ENCODE assay signal across 23 cellular contexts in the genomic region with DNA sequence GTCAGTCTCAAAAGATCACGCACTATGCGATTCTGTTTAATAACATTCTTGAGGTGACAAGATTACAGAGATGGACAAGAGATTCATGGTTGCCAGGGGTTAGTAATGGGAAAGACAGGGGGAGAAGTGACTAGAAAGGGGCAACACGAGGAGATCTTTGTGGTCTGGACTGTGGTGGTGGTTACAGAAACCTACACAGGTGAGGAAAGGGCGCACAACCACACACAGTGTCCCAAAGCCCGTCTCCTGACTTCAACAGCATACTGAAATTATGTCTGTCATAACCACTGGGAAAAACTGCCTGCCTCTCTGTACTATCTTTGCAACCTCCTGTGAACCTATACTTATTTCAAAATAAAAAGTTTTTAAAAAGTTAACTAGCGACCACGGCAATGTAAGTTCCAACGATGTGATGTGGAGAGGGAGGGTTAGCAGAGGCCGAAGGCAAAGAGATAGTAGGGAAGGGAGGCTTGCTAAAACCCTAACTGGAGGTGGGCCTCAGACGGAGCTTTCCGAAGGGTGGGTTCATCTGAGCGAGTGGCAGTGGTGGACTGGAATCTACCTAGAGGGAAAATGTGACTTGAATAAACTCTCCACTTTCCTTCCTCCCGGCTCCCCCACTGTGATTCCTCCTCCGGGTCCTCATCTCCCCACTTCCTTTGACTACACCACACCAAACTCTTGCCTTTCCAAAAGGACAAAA. TPM values are rescaled to one million over a fixed set of nuclear protein-coding genes. Genes with fewer than 3 reads are reported as not detected.
DNase-seq lines count a peak whose midpoint lies in the region; ATAC-seq and TF ChIP-seq lines count a peak whose summit lies in the region.
"Had no signal": no experiment of that assay in that cellular context is flagged by ENCODE, and none has a peak within 500 bp of the region (broad histone marks: within the 10 kb centered on the region; RNA-seq: fewer than 3 reads in every experiment).

No MANE protein-coding gene starts in this region.

- H3K27ac Mint-ChIP-seq in activated T-cell treated with anti-CD3 and anti-CD28 coated beads, Interleukin-2, amount 50 U/mL, for 72 hours = no peak overlapping the region
- H3K27ac Mint-ChIP-seq in stimulated activated naive CD8-positive, alpha-beta T cell treated with anti-CD3 and anti-CD28 coated beads, Interleukin-15, amount 100 ng/mL, for 72 hours = no peak overlapping the region

- DNase-seq in activated T-cell treated with anti-CD3 and anti-CD28 coated beads, Interleukin-2, amount 50 U/mL, for 72 hours = peak; percentile 29 to 33
- no peak for DNase-seq in activated T-cell treated with anti-CD3 and anti-CD28 coated beads, Interleukin-2, amount 50 U/mL, for 1 hour
- DNase-seq in PC-9 (no peak), mesenteric fat pad (ENCODE audit: low spot score) (peak; percentile 78), COLO829 (ENCODE audit: low spot score) (no peak), NCI-H2081 (lab: John Stamatoyannopoulos, UW) (no peak)
- peak in 1 of 2 donors; percentile 19 for DNase-seq in stimulated activated naive CD8-positive, alpha-beta T cell treated with anti-CD3 and anti-CD28 coated beads, Interleukin-15, amount 100 ng/mL, for 72 hours
- DNase-seq: activated CD4-positive, alpha-beta T cell treated with anti-CD3 and anti-CD28 coated beads, Interleukin-2, amount 50 U/mL, for 1 hour; activated naive CD4-positive, alpha-beta T cell treated with Interleukin-2 at 50 U/mL for 16 hours; C1 segment of cervical spinal cord; cerebellar nuclear complex; effector CD8-positive, alpha-beta T cell; gastrocnemius medialis; kidney glomerular epithelial cell; mesendoderm; naive thymus-derived CD8-positive, alpha-beta T cell; NCI-H1436; NCI-H2171 treated with DMSO at 0.1 percent for 48 hours; SHP77 treated with DMSO at 0.1 percent for 48 hours; stimulated activated CD4-positive, alpha-beta T cell treated with anti-CD3 and anti-CD28 coated beads, Interleukin-2, amount 100 ng/mL, for 24 hours; uterus had no signal

- H3K4me3 Mint-ChIP-seq in activated T-cell treated with anti-CD3 and anti-CD28 coated beads, Interleukin-2, amount 50 U/mL, for 72 hours = peak overlapping the region; percentile 73 to 77
- peak overlapping the region in 1 of 2 donors; percentile 32 for H3K4me3 Mint-ChIP-seq in stimulated activated naive CD8-positive, alpha-beta T cell treated with anti-CD3 and anti-CD28 coated beads, Interleukin-15, amount 100 ng/mL, for 72 hours

- H3K79me2 ChIP-seq in PC-9 (ENCODE audit: low read depth) = peaks cover 91% of the 10 kb centered on the region

- no TSS peak for BruUV-seq in PC-9 (replicated peaks; lab: Mats Ljungman, UMichigan)

- H3K9me3 Mint-ChIP-seq in activated T-cell treated with anti-CD3 and anti-CD28 coated beads, Interleukin-2, amount 50 U/mL, for 72 hours = no peaks in the 10 kb centered on the region
- no peaks in the 10 kb centered on the region for H3K9me3 Mint-ChIP-seq in stimulated activated naive CD8-positive, alpha-beta T cell treated with anti-CD3 and anti-CD28 coated beads, Interleukin-15, amount 100 ng/mL, for 72 hours
- H3K9me3 Mint-ChIP-seq: naive thymus-derived CD8-positive, alpha-beta T cell had no signal

- no peaks in the 10 kb centered on the region for H3K36me3 Mint-ChIP-seq in activated T-cell treated with anti-CD3 and anti-CD28 coated beads, Interleukin-2, amount 50 U/mL, for 72 hours (ENCODE audit: insufficient read depth in 2 of 2)

- CTCF ChIA-PET in PC-9 (lab: Charles Lee) = no interaction called here

- peak; percentile 69 to 71 for ATAC-seq in activated T-cell treated with anti-CD3 and anti-CD28 coated beads, Interleukin-2, amount 50 U/mL, for 72 hours (replicated peaks in 1 of 2)
- peak; percentile 88 for ATAC-seq in stimulated activated naive CD8-positive, alpha-beta T cell treated with anti-CD3 and anti-CD28 coated beads, Interleukin-15, amount 100 ng/mL, for 72 hours
- no peak for ATAC-seq in HG03159 (IDR thresholded peaks at IDR 0.05; ENCODE audit: unreplicated experiment)
- ATAC-seq: esophagus mucosa; gastrocnemius medialis; naive thymus-derived CD8-positive, alpha-beta T cell had no signal

- no peaks in the 10 kb centered on the region for H3K9me2 ChIP-seq in PC-9 (ENCODE audit: insufficient read depth)

- no peaks in the 10 kb centered on the region for H3K27me3 ChIP-seq in PC-9 (ENCODE audit: insufficient read depth, low read depth)
- H3K27me3 ChIP-seq: gastrocnemius medialis, uterus had no signal

- H3K4me3 ChIP-seq in PC-9 = no peak overlapping the region
- H3K4me3 ChIP-seq: gastrocnemius medialis, uterus had no signal

- TF ChIP-seq CTCF in PC-9 (conservative IDR thresholded peaks at IDR 0.05) = no peak

- H3K27ac ChIP-seq in PC-9 = peak overlapping the region; percentile 94

- no peaks in the 10 kb centered on the region for H3K36me3 ChIP-seq in PC-9 (ENCODE audit: low read depth)
- H3K36me3 ChIP-seq: gastrocnemius medialis, uterus had no signal

- no peaks in the 10 kb centered on the region for H3K9me3 ChIP-seq in PC-9 (ENCODE audit: insufficient read depth, low read depth)
- H3K9me3 ChIP-seq: gastrocnemius medialis, uterus had no signal

- no peak overlapping the region for H2AFZ ChIP-seq in PC-9

- H3K4me1 ChIP-seq in PC-9 (replicated peaks; ENCODE audit: insufficient read depth) = peaks cover 51% of the 10 kb centered on the region

- H3K4me1 Mint-ChIP-seq in activated T-cell treated with anti-CD3 and anti-CD28 coated beads, Interleukin-2, amount 50 U/mL, for 72 hours (ENCODE audit: low read depth) = peaks cover 57% of the 10 kb centered on the region
- peaks cover 56% of the 10 kb centered on the region for H3K4me1 Mint-ChIP-seq in stimulated activated naive CD8-positive, alpha-beta T cell treated with anti-CD3 and anti-CD28 coated beads, Interleukin-15, amount 100 ng/mL, for 72 hours

- POLR2A ChIA-PET in PC-9 (lab: Charles Lee; ENCODE audit: unreplicated experiment) = no interaction called here

- H3K4me2 ChIP-seq in PC-9 = peak overlapping the region; percentile 95; the same call in 1 of the 2 replicates

- peaks cover 36% of the 10 kb centered on the region for H3F3A ChIP-seq in PC-9 (ENCODE audit: insufficient read depth, low read depth)

- intact Hi-C loops in PC-9 (cut with micrococcal nuclease; ENCODE audit: unreplicated experiment) = loop anchor here (5.0 kb wide), 1 partner anchor 43 kb away; no protein-coding TSS in a partner anchor

- H4K20me1 ChIP-seq in PC-9 (ENCODE audit: insufficient read depth) = no peaks in the 10 kb centered on the region

- H3K27me3 Mint-ChIP-seq in activated T-cell treated with anti-CD3 and anti-CD28 coated beads, Interleukin-2, amount 50 U/mL, for 72 hours (ENCODE audit: low read depth) = no peaks in the 10 kb centered on the region
- H3K27me3 Mint-ChIP-seq in stimulated activated naive CD8-positive, alpha-beta T cell treated with anti-CD3 and anti-CD28 coated beads, Interleukin-15, amount 100 ng/mL, for 72 hours = no peaks in the 10 kb centered on the region
- H3K27me3 Mint-ChIP-seq: naive thymus-derived CD8-positive, alpha-beta T cell had no signal

RNA-seq across cellular contexts. Expression of a gene that starts 43.7 kb away (rescaled TPM):
- total RNA-seq in activated T-cell treated with anti-CD3 and anti-CD28 coated beads, Interleukin-2, amount 50 U/mL, for 72 hours = 10 to 100 TPM; 37.0 to 46.6 TPM
- total RNA-seq in PC-9 (2021) (50.8 and 51.7 TPM in 2 replicates), mesenteric fat pad (70.1 TPM)

Comparison
In these comparisons a context has a peak if more than half of its experiments do, and no peak if none do; other contexts are left out.
1. DNase-seq: peak in activated T-cell treated with anti-CD3 and anti-CD28 coated beads, Interleukin-2, amount 50 U/mL, for 72 hours (2 of 2) and mesenteric fat pad (single experiment); none in activated T-cell treated with anti-CD3 and anti-CD28 coated beads, Interleukin-2, amount 50 U/mL, for 1 hour (single experiment), PC-9 (0 of 2), COLO829 (single experiment) and NCI-H2081 (0 of 2).